In genomic region chr5:180787711-180788431, GRCh38 we compare ENCODE assay signal across 15 cellular contexts. TPM values are rescaled to one million over a fixed set of nuclear protein-coding genes. Genes with fewer than 3 reads are reported as not detected.
DNase-seq lines count a peak whose midpoint lies in the region; ATAC-seq and TF ChIP-seq lines count a peak whose summit lies in the region.
"Had no signal": no experiment of that assay in that cellular context is flagged by ENCODE, and none has a peak within 500 bp of the region (broad histone marks: within the 10 kb centered on the region; RNA-seq: fewer than 3 reads in every experiment).

No MANE protein-coding gene starts in this region.

- no peak for ATAC-seq in left ventricle myocardium superior
- no peak for ATAC-seq in GM21390 (IDR thresholded peaks at IDR 0.05; ENCODE audit: unreplicated experiment)
- ATAC-seq: activated T-cell treated with anti-CD3 and anti-CD28 coated beads, Interleukin-2, amount 50 U/mL, for 4 hours; T-cell had no signal

- no peak for DNase-seq in left ventricle myocardium inferior
- no peak for DNase-seq in left ventricle myocardium superior
- peak; percentile 54 for DNase-seq in astrocyte of the hippocampus (ENCODE audit: low read depth, low spot score)
- DNase-seq in COLO668 (lab: John Stamatoyannopoulos, UW; ENCODE audit: unreplicated experiment): no peak
- no peak for DNase-seq in 8988T
- DNase-seq: activated T-cell treated with anti-CD3 and anti-CD28 coated beads, Interleukin-2, amount 50 U/mL, for 4 hours; hypothalamus; NCI-H748 treated with DMSO at 0.1 percent for 48 hours; stimulated activated CD4-positive, alpha-beta T cell treated with anti-CD3 and anti-CD28 coated beads, Interleukin-4, amount 100 ng/mL, for 1 hour; T-cell had no signal

- H3K4me1 ChIP-seq in left ventricle myocardium inferior: peaks cover 76% of the 10 kb centered on the region
- peaks cover 26 to 36% of the 10 kb centered on the region in 2 donors for H3K4me1 ChIP-seq in muscle layer of duodenum (ENCODE audit: control insufficient read depth in 1 of 2, insufficient read depth in 2 of 2, low read length in 2 of 2)
- H3K4me1 ChIP-seq in urinary bladder (ENCODE audit: insufficient read depth): no peaks in the 10 kb centered on the region

- H3K36me3 ChIP-seq in left ventricle myocardium inferior (peaks cover 39% of the 10 kb centered on the region), muscle layer of duodenum (ENCODE audit: control insufficient read depth in 1 of 2, insufficient read depth in 2 of 2, low read length in 2 of 2) (peaks cover 29 to 31% of the 10 kb centered on the region in 2 donors), urinary bladder (ENCODE audit: insufficient read depth) (peaks cover 4% of the 10 kb centered on the region)

- H3K27ac ChIP-seq in left ventricle myocardium inferior (replicated peaks) (peak overlapping the region; percentile 83), muscle layer of duodenum (ENCODE audit: low read length) (peak overlapping the region; percentile 88), urinary bladder (ENCODE audit: low read depth) (peak overlapping the region; percentile 13)

- H3K9me3 ChIP-seq in left ventricle myocardium inferior (replicated peaks) (no peaks in the 10 kb centered on the region), muscle layer of duodenum (ENCODE audit: control insufficient read depth in 1 of 2, low read length in 2 of 2) (no peaks in the 10 kb centered on the region)

- no peak for TF ChIP-seq CTCF in left ventricle myocardium inferior (IDR thresholded peaks at IDR 0.05; ENCODE audit: borderline replicate concordance)

- 66% methylated on average over 20 of the region's 20 CpGs for WGBS in urinary bladder

- no peaks in the 10 kb centered on the region for H3K27me3 ChIP-seq in left ventricle myocardium inferior (ENCODE audit: low read depth)
- no peaks in the 10 kb centered on the region for H3K27me3 ChIP-seq in muscle layer of duodenum (ENCODE audit: low read depth, low read length)

- intact Hi-C loops in left ventricle myocardium inferior (cut with micrococcal nuclease) (no loop called here), left ventricle myocardium superior (cut with micrococcal nuclease) (loop anchor here (10.0 kb wide), 2 partner anchors 77 to 247 kb away; partner anchors contain the start of gene ZFP62)

- H3K4me3 ChIP-seq in left ventricle myocardium inferior (no peak overlapping the region), muscle layer of duodenum (ENCODE audit: low read depth in 1 of 2, low read length in 2 of 2) (no peak overlapping the region), urinary bladder (ENCODE audit: low read depth, low read length) (no peak overlapping the region)

RNA-seq across cellular contexts. Expression of gene MGAT1, which starts 14.7 kb away (rescaled TPM):
- total RNA-seq in left ventricle myocardium inferior: 60.4 TPM
- 67.0 TPM for total RNA-seq in left ventricle myocardium superior
- 50.6 TPM for total RNA-seq in urinary bladder
- 179 TPM for polyA plus RNA-seq in urinary bladder

RNA-seq across cellular contexts. Expression of gene OR2Y1, which starts 48.0 kb away (rescaled TPM):
- not detected for total RNA-seq in left ventricle myocardium inferior
- not detected for total RNA-seq in left ventricle myocardium superior
- total RNA-seq in urinary bladder: not detected
- not detected for polyA plus RNA-seq in urinary bladder
- total RNA-seq: activated T-cell treated with anti-CD3 and anti-CD28 coated beads, Interleukin-2, amount 50 U/mL, for 4 hours; T-cell had no signal
- polyA plus RNA-seq: BJ, neural cell had no signal

Comparison
In these comparisons a context has a peak if more than half of its experiments do, and no peak if none do; other contexts are left out.
1. H3K27ac ChIP-seq: peak in every context shown above with its lines; median percentile 88 in muscle layer of duodenum; 83 in left ventricle myocardium inferior; 13 in urinary bladder.